Comparison of ENCODE assay signal across 8 cellular contexts in genomic region chr2:20446917-20447436, GRCh38. TPM values are rescaled to one million over a fixed set of nuclear protein-coding genes. Genes with fewer than 3 reads are reported as not detected.
DNase-seq lines count a peak whose midpoint lies in the region; ATAC-seq, FAIRE-seq and TF ChIP-seq lines count a peak whose summit lies in the region.

Gene RHOB, plus strand, starts transcription at chr2:20447074. Its CDS starts 392 bp downstream, at chr2:20447466.

- H3K4me3 Mint-ChIP-seq in T-helper 1 cell treated with Interleukin-12 subunit alpha and Interleukin-12 subunit beta and Interleukin-4 antibody, amounts not matched to agents 30 μg/mL and 1 μg/mL, for 36 hours: peak within 1 kb of the TSS; percentile 68
- H3K4me3 Mint-ChIP-seq in type B pancreatic cell: peak within 1 kb of the TSS; percentile 92

- no peaks in the 10 kb centered on the region for H3K9me3 Mint-ChIP-seq in T-helper 1 cell treated with Interleukin-12 subunit alpha and Interleukin-12 subunit beta and Interleukin-4 antibody, amounts not matched to agents 30 μg/mL and 1 μg/mL, for 36 hours
- H3K9me3 Mint-ChIP-seq in type B pancreatic cell: no peaks in the 10 kb centered on the region

- peak within 1 kb of the TSS; percentile 81 to 97 (median 93) for H3K4me3 ChIP-seq in heart right ventricle

- peaks cover 54% of the 10 kb centered on the region for H3K27me3 Mint-ChIP-seq in T-helper 1 cell treated with Interleukin-12 subunit alpha and Interleukin-12 subunit beta and Interleukin-4 antibody, amounts not matched to agents 30 μg/mL and 1 μg/mL, for 36 hours (ENCODE audit: low read depth)
- H3K27me3 Mint-ChIP-seq in type B pancreatic cell: peaks cover 3% of the 10 kb centered on the region

- no peak within 1 kb of the TSS for H3K27ac Mint-ChIP-seq in T-helper 1 cell treated with Interleukin-12 subunit alpha and Interleukin-12 subunit beta and Interleukin-4 antibody, amounts not matched to agents 30 μg/mL and 1 μg/mL, for 36 hours
- H3K27ac Mint-ChIP-seq in type B pancreatic cell: peak within 1 kb of the TSS; percentile 74

- DNase-seq in GM12891 (ENCODE audit: insufficient read length, low spot score): peak; percentile 99
- DNase-seq in NCI-H1436 (lab: John Stamatoyannopoulos, UW): peak; percentile 97
- peak; percentile 94 for DNase-seq in amniotic stem cell (lab: John Stamatoyannopoulos, UW)
- DNase-seq in heart right ventricle: peak; percentile 96 to 97
- DNase-seq in posterior cingulate gyrus: peak; percentile 95 to 100 (median 98)
- peak; percentile 99 for DNase-seq in type B pancreatic cell (ENCODE audit: extremely low spot score, unreplicated experiment)

- no peaks in the 10 kb centered on the region for H3K36me3 Mint-ChIP-seq in T-helper 1 cell treated with Interleukin-12 subunit alpha and Interleukin-12 subunit beta and Interleukin-4 antibody, amounts not matched to agents 30 μg/mL and 1 μg/mL, for 36 hours (ENCODE audit: low read depth)
- no peaks in the 10 kb centered on the region for H3K36me3 Mint-ChIP-seq in type B pancreatic cell

- H3K27me3 ChIP-seq in heart right ventricle: no peaks in the 10 kb centered on the region

- WGBS in heart right ventricle, 2 donors: 0% methylated on average over 60 of the region's 60 CpGs

- ATAC-seq in HG02763 (IDR thresholded peaks at IDR 0.05; ENCODE audit: unreplicated experiment): peak; percentile 95
- peak; percentile 88 to 93 (median 90) for ATAC-seq in heart right ventricle

- H3K4me1 ChIP-seq in heart right ventricle: peaks cover 13 to 61% (median 52%) of the 10 kb centered on the region in 9 donors

- TF ChIP-seq POLR2A in GM12891 (IDR thresholded peaks at IDR 0.05; ENCODE audit: low read depth, low read length): peak; percentile 98

- H3K27ac ChIP-seq in heart right ventricle: peak within 1 kb of the TSS; percentile 95 to 100 (median 99)

- H3K36me3 ChIP-seq in heart right ventricle: peaks cover 0 to 25% (median 12%) of the 10 kb centered on the region in 9 donors

- peak; percentile 83 for FAIRE-seq in GM12891 (lab: Jason Lieb, UNC)

- TF ChIP-seq CTCF in heart right ventricle (IDR thresholded peaks at IDR 0.05) (peak in 2 of 9 donors; percentile 4 to 7), type B pancreatic cell (conservative IDR thresholded peaks at IDR 0.05) (no peak)

- intact Hi-C loops in heart right ventricle (cut with DNase I) (loop anchor here in 5 of 10 donors (1.0 to 5.0 kb wide), 3 partner anchors 130 to 189 kb away; no protein-coding TSS in a partner anchor), posterior cingulate gyrus (cut with DNase I) (loop anchor here (5.0 kb wide), 1 partner anchor 135 kb away; no protein-coding TSS in a partner anchor)

- no peaks in the 10 kb centered on the region for H3K9me3 ChIP-seq in heart right ventricle

- H3K4me1 Mint-ChIP-seq in T-helper 1 cell treated with Interleukin-12 subunit alpha and Interleukin-12 subunit beta and Interleukin-4 antibody, amounts not matched to agents 30 μg/mL and 1 μg/mL, for 36 hours (ENCODE audit: low read depth): peaks cover 5% of the 10 kb centered on the region
- H3K4me1 Mint-ChIP-seq in type B pancreatic cell (ENCODE audit: unreplicated experiment): peaks cover 35% of the 10 kb centered on the region

TF ChIP-seq in GM12891, 5 proteins besides CTCF, POLR2A, EP300 and RAD21:
- TF ChIP-seq POU2F2 (IDR thresholded peaks at IDR 0.05; ENCODE audit: low read depth, low read length) (peak; percentile 79; the same call in 1 of the 2 replicates), PAX5 (IDR thresholded peaks at IDR 0.05; ENCODE audit: insufficient read depth, low read length, severe bottlenecking) (peak; percentile 2), SPI1 (IDR thresholded peaks at IDR 0.05; ENCODE audit: low read depth, low read length) (no peak), POLR2AphosphoS5 (IDR thresholded peaks at IDR 0.05; ENCODE audit: low read depth, low read length) (peak; percentile 98), TAF1 (IDR thresholded peaks at IDR 0.05; ENCODE audit: low read depth, low read length) (peak; percentile 70)
TF ChIP-seq in GM12891: peak in this region for 4.

RNA-seq across cellular contexts. Expression of gene RHOB, which starts in this region (rescaled TPM):
- 12.7 TPM for polyA plus RNA-seq in GM12891 (2012; ENCODE audit: low read depth, missing spikeins)
- total RNA-seq in heart right ventricle: 100 to 1,000 TPM; 105 to 313 (median 157) TPM
- polyA plus RNA-seq in heart right ventricle: 100 to 1,000 TPM; 151 to 337 TPM
- 82.8 and 83.5 TPM in 2 replicates for total RNA-seq in type B pancreatic cell (ENCODE audit: low replicate concordance)

Comparison
In these comparisons a context has a peak if more than half of its experiments do, and no peak if none do; other contexts are left out.
1. Peak in every context shown above with its lines: DNase-seq, ATAC-seq, H3K4me3 ChIP-seq and H3K27ac ChIP-seq.